Comparison of ENCODE assay signal across 8 cellular contexts in genomic region chr19:11381535-11382369, GRCh38. TPM values are rescaled to one million over a fixed set of nuclear protein-coding genes. Genes with fewer than 3 reads are reported as not detected.
A peak's percentile ranks its signal among the peaks of the same experiment; 100 is the strongest.
DNase-seq lines count a peak whose midpoint lies in the region; ATAC-seq and TF ChIP-seq lines count a peak whose summit lies in the region.

No MANE protein-coding gene starts in this region.

- H3K9me3 Mint-ChIP-seq in CD4-positive, alpha-beta memory T cell = no peaks in the 10 kb centered on the region
- H3K9me3 Mint-ChIP-seq in activated T-helper 17 cell treated with anti-CD3 and anti-CD28 coated beads, Interleukin-2, amount 50 U/mL, for 72 hours = no peaks in the 10 kb centered on the region

- ATAC-seq in GM19351 (IDR thresholded peaks at IDR 0.05; ENCODE audit: unreplicated experiment) (peak; percentile 59), HG03457 (IDR thresholded peaks at IDR 0.05; ENCODE audit: unreplicated experiment) (peak; percentile 33), Panc1 (peak; percentile 86)
- peak; percentile 78 for ATAC-seq in activated T-helper 17 cell treated with anti-CD3 and anti-CD28 coated beads, Interleukin-2, amount 50 U/mL, for 72 hours (replicated peaks)

- no peaks in the 10 kb centered on the region for H3K9me3 ChIP-seq in CD4-positive, alpha-beta memory T cell (ENCODE audit: control insufficient read depth in 1 of 2, low read length in 2 of 2)
- H3K9me3 ChIP-seq in Panc1 (ENCODE audit: control insufficient read depth, insufficient read depth, low read depth, low read length) (no peaks in the 10 kb centered on the region), prostate gland (no peaks in the 10 kb centered on the region)

- no peaks in the 10 kb centered on the region for H3K27me3 ChIP-seq in CD4-positive, alpha-beta memory T cell (ENCODE audit: insufficient read depth, low read length)
- H3K27me3 ChIP-seq in Panc1 (ENCODE audit: control insufficient read depth, insufficient read depth, low read length) (no peaks in the 10 kb centered on the region), prostate gland (replicated peaks; ENCODE audit: insufficient read depth) (no peaks in the 10 kb centered on the region)

- peaks cover 45% of the 10 kb centered on the region for H3K4me1 ChIP-seq in CD4-positive, alpha-beta memory T cell (ENCODE audit: insufficient read depth, low read length)
- H3K4me1 ChIP-seq in Panc1 (ENCODE audit: control insufficient read depth, insufficient read depth, low read length) (peaks cover 29% of the 10 kb centered on the region), prostate gland (replicated peaks) (peaks cover 20% of the 10 kb centered on the region)

- 4% methylated on average over 60 of the region's 60 CpGs for WGBS in prostate gland

- POLR2A ChIA-PET in CD4-positive, alpha-beta memory T cell (lab: Charles Lee; ENCODE audit: partially characterized antibody) = interaction anchor here (0.6 to 3.0 kb wide), 23 partner anchors 9 to 1424 kb away, joined by 3 to 32 read pairs (median 4); partner anchors contain the start of genes CCDC159, ECSIT, ELAVL3 and ELOF1
- POLR2A ChIA-PET in Panc1 (lab: Charles Lee) = interaction anchor here (0.6 kb wide), 2 partner anchors 165 to 258 kb away, joined by 6 read pairs; no protein-coding TSS in a partner anchor

- peak overlapping the region; percentile 90 for H3K27ac ChIP-seq in CD4-positive, alpha-beta memory T cell (ENCODE audit: low read depth, low read length)
- peak overlapping the region; percentile 77 for H3K27ac ChIP-seq in Panc1 (ENCODE audit: low read length)
- peak overlapping the region in 1 of 2 donors; percentile 87 for H3K27ac ChIP-seq in prostate gland

- TF ChIP-seq CTCF in Panc1 (IDR thresholded peaks at IDR 0.05) (peak; percentile 12), prostate gland (IDR thresholded peaks at IDR 0.05) (peak in 1 of 4 experiments; percentile 17)

- H3K4me3 ChIP-seq in CD4-positive, alpha-beta memory T cell (ENCODE audit: low read length in 2 of 2) = peak overlapping the region; percentile 59 to 61
- peak overlapping the region; percentile 62 to 75 for H3K4me3 ChIP-seq in Panc1 (ENCODE audit: low read depth in 2 of 2, low read length in 2 of 2)
- peak overlapping the region; percentile 39 to 41 for H3K4me3 ChIP-seq in prostate gland

- peaks cover 21 to 41% (median 30%) of the 10 kb centered on the region in 4 donors for H3K4me1 Mint-ChIP-seq in CD4-positive, alpha-beta memory T cell
- H3K4me1 Mint-ChIP-seq in activated T-helper 17 cell treated with anti-CD3 and anti-CD28 coated beads, Interleukin-2, amount 50 U/mL, for 72 hours = peaks cover 17% of the 10 kb centered on the region

- no peaks in the 10 kb centered on the region for H3K36me3 ChIP-seq in CD4-positive, alpha-beta memory T cell (ENCODE audit: insufficient read depth, low read length)
- H3K36me3 ChIP-seq in Panc1 (ENCODE audit: control insufficient read depth, insufficient read depth, low read length) = no peaks in the 10 kb centered on the region; the same call in 1 of the 2 replicates
- H3K36me3 ChIP-seq in prostate gland = no peaks in the 10 kb centered on the region

- peaks cover 6 to 10% of the 10 kb centered on the region in 2 donors for H3K36me3 Mint-ChIP-seq in CD4-positive, alpha-beta memory T cell
- H3K36me3 Mint-ChIP-seq in activated T-helper 17 cell treated with anti-CD3 and anti-CD28 coated beads, Interleukin-2, amount 50 U/mL, for 72 hours (ENCODE audit: low read depth) = peaks cover 42% of the 10 kb centered on the region

- BruUV-seq in Panc1 (replicated peaks; lab: Mats Ljungman, UMichigan) = TSS peak; percentile 70

- H3K27me3 Mint-ChIP-seq in CD4-positive, alpha-beta memory T cell = peaks cover 9 to 11% of the 10 kb centered on the region in 2 donors
- H3K27me3 Mint-ChIP-seq in activated T-helper 17 cell treated with anti-CD3 and anti-CD28 coated beads, Interleukin-2, amount 50 U/mL, for 72 hours = peaks cover 5% of the 10 kb centered on the region

- in situ Hi-C loops in Panc1 (cut with HindIII; ENCODE audit: low pct_unique_long_range_greater_than_20kb, low sequenced_read_pairs) = no loop called here

- peak overlapping the region; percentile 91 to 100 (median 99) for H3K27ac Mint-ChIP-seq in CD4-positive, alpha-beta memory T cell
- peak overlapping the region; percentile 94 for H3K27ac Mint-ChIP-seq in activated T-helper 17 cell treated with anti-CD3 and anti-CD28 coated beads, Interleukin-2, amount 50 U/mL, for 72 hours

- CTCF ChIA-PET in CD4-positive, alpha-beta memory T cell (lab: Charles Lee; ENCODE audit: partially characterized antibody) = interaction anchor here (0.5 to 5.0 kb wide), 35 partner anchors 9 to 606 kb away, joined by 3 to 49 read pairs (median 4); partner anchors contain the start of genes CCDC159, ELAVL3, LDLR and ODAD3
- CTCF ChIA-PET in Panc1 (lab: Charles Lee) = interaction anchor here (0.6 to 1.6 kb wide), 11 partner anchors 11 to 215 kb away, joined by 3 to 6 read pairs (median 4); partner anchors contain the start of gene PRKCSH

- peak; percentile 76 to 92 (median 81) for DNase-seq in CD4-positive, alpha-beta memory T cell
- DNase-seq in Panc1 (ENCODE audit: low read depth, low spot score) (no peak), germinal center (ENCODE audit: low spot score) (peak; percentile 82), prostate gland (ENCODE audit: low spot score) (no peak), middle frontal gyrus (ENCODE audit: extremely low spot score, low spot score) (no peak)

- peak overlapping the region; percentile 91 to 99 (median 98) for H3K4me3 Mint-ChIP-seq in CD4-positive, alpha-beta memory T cell
- H3K4me3 Mint-ChIP-seq in activated T-helper 17 cell treated with anti-CD3 and anti-CD28 coated beads, Interleukin-2, amount 50 U/mL, for 72 hours = no peak overlapping the region

- intact Hi-C loops in CD4-positive, alpha-beta memory T cell (cut with micrococcal nuclease) = loop anchor here (1.0 to 5.0 kb wide), 7 partner anchors 35 to 206 kb away; partner anchors contain the start of genes CCDC159, ODAD3, PRKCSH and TMEM205
- intact Hi-C loops in Panc1 (cut with micrococcal nuclease; ENCODE audit: unreplicated experiment) = loop anchor here (2.0 kb wide), 1 partner anchor 65 kb away; no protein-coding TSS in a partner anchor
- intact Hi-C loops in prostate gland (cut with DNase I) = loop anchor here (2.0 to 10.0 kb wide), 2 partner anchors 53 to 203 kb away; partner anchors contain the start of genes ODAD3 and PRKCSH

- no peak for TF ChIP-seq POLR2A in prostate gland (IDR thresholded peaks at IDR 0.05)

RNA-seq across cellular contexts. Expression of gene EPOR, which starts 2.4 kb away (rescaled TPM):
- 1 to 10 TPM; 8.4 to 8.8 TPM for total RNA-seq in CD4-positive, alpha-beta memory T cell
- polyA plus RNA-seq in CD4-positive, alpha-beta memory T cell = 10 to 100 TPM in 1 of 2 donors, 1 to 10 TPM in 1; 6.3 to 12.1 TPM
- total RNA-seq in Panc1 (2021; ENCODE audit: unreplicated experiment) (16.4 TPM), prostate gland (1 to 10 TPM; 6.8 to 8.1 TPM)
- polyA plus RNA-seq in Panc1 (2012; ENCODE audit: insufficient read length) = 24.2 TPM
- total RNA-seq in activated T-helper 17 cell treated with anti-CD3 and anti-CD28 coated beads, Interleukin-2, amount 50 U/mL, for 72 hours = 10 to 100 TPM in 1 of 2 donors, 1 to 10 TPM in 1; 6.7 to 22.6 TPM

RNA-seq across cellular contexts. Expression of gene SWSAP1, which starts 7.3 kb away (rescaled TPM):
- total RNA-seq in CD4-positive, alpha-beta memory T cell = 1 to 10 TPM; 4.0 to 4.8 TPM
- 1 to 10 TPM; 6.4 to 6.5 TPM for polyA plus RNA-seq in CD4-positive, alpha-beta memory T cell
- total RNA-seq in Panc1 (2021; ENCODE audit: unreplicated experiment) (3.1 TPM), prostate gland (1 to 10 TPM; 4.1 to 6.3 TPM)
- 3.5 TPM for polyA plus RNA-seq in Panc1 (2012; ENCODE audit: insufficient read length)
- total RNA-seq in activated T-helper 17 cell treated with anti-CD3 and anti-CD28 coated beads, Interleukin-2, amount 50 U/mL, for 72 hours = 1 to 10 TPM; 1.5 to 2.4 TPM

RNA-seq across cellular contexts. Expression of gene PLPPR2, which starts 26.5 kb away (rescaled TPM):
- 10 to 100 TPM; 10.9 to 12.2 TPM for total RNA-seq in CD4-positive, alpha-beta memory T cell
- 1 to 10 TPM in 1 of 2 donors, under 1 TPM in 1; 0.16 to 1.1 TPM for polyA plus RNA-seq in CD4-positive, alpha-beta memory T cell
- total RNA-seq in Panc1 (2021; ENCODE audit: unreplicated experiment) (43.3 TPM), prostate gland (10 to 100 TPM; 33.9 to 86.1 TPM)
- 85.0 TPM for polyA plus RNA-seq in Panc1 (2012; ENCODE audit: insufficient read length)
- total RNA-seq in activated T-helper 17 cell treated with anti-CD3 and anti-CD28 coated beads, Interleukin-2, amount 50 U/mL, for 72 hours = 1 to 10 TPM; 2.9 to 9.7 TPM

RNA-seq across cellular contexts. Expression of gene CCDC159, which starts 35.4 kb away (rescaled TPM):
- total RNA-seq in CD4-positive, alpha-beta memory T cell = 10 to 100 TPM; 90.7 to 91.8 TPM
- polyA plus RNA-seq in CD4-positive, alpha-beta memory T cell = 10 to 100 TPM in 1 of 2 donors, 1 to 10 TPM in 1; 9.2 to 16.8 TPM
- total RNA-seq in Panc1 (2021; ENCODE audit: unreplicated experiment) = 46.6 TPM
- polyA plus RNA-seq in Panc1 (2012; ENCODE audit: insufficient read length) = 53.4 TPM
- 10 to 100 TPM; 17.4 to 45.4 TPM for total RNA-seq in activated T-helper 17 cell treated with anti-CD3 and anti-CD28 coated beads, Interleukin-2, amount 50 U/mL, for 72 hours
- total RNA-seq in prostate gland = 10 to 100 TPM; 51.5 to 52.4 TPM

RNA-seq across cellular contexts. Expression of gene TMEM205, which starts 35.7 kb away (rescaled TPM):
- total RNA-seq in CD4-positive, alpha-beta memory T cell = 10 to 100 TPM; 26.1 to 28.5 TPM
- polyA plus RNA-seq in CD4-positive, alpha-beta memory T cell = 10 to 100 TPM; 56.1 to 86.3 TPM
- total RNA-seq in Panc1 (2021; ENCODE audit: unreplicated experiment) (133 TPM), prostate gland (100 to 1,000 TPM; 219 to 541 TPM)
- 277 TPM for polyA plus RNA-seq in Panc1 (2012; ENCODE audit: insufficient read length)
- 10 to 100 TPM; 30.9 to 31.0 TPM for total RNA-seq in activated T-helper 17 cell treated with anti-CD3 and anti-CD28 coated beads, Interleukin-2, amount 50 U/mL, for 72 hours

Comparison
In these comparisons a context has a peak if more than half of its experiments do, and no peak if none do; other contexts are left out.
1. DNase-seq: peak in CD4-positive, alpha-beta memory T cell (5 of 5) and germinal center (single experiment); none in Panc1 (single experiment), prostate gland (single experiment) and middle frontal gyrus (single experiment).
2. ATAC-seq: peak in every context shown above with its lines; median percentile 86 in Panc1; 78 in activated T-helper 17 cell treated with anti-CD3 and anti-CD28 coated beads, Interleukin-2, amount 50 U/mL, for 72 hours; 59 in GM19351; 33 in HG03457.
3. Peak in every context shown above with its lines, with median percentiles within 50 percentile points of each other: H3K4me3 ChIP-seq.